In the genomic region with DNA sequence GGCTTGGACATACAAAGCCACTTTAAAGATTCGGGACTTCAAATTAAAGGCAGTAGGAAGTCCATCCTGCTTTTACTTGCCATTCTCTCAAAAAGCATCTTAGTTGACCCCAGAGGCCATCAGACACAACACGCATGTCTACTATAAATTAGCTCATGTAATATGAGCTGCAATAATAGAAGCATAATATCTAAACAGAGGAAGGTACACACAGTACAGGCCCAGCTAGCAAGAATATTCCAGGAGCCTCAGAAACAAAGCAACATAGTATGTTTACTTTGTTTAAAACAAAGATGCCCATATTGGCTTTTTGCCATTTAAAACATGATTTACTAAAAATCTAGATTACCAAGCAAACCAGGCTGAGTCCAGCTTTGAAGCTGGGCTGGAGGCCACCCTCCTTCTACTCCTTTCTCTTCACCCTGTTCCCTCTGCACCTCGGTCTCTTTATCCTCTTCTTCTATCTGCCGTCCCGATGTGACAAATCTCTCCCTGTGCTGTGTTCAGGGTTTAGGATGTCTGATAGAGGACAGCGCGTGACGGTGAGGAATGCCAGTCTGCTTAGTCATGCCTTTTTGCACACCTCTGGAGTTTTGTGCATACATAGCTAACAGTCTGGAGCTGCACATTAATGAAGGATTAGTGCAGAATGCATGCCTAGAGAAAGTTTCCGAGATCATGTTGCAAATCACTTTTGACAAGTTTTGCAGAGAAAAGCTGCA, we compare ENCODE assay signal across 10 cellular contexts. TPM values are rescaled to one million over a fixed set of nuclear protein-coding genes. Genes with fewer than 3 reads are reported as not detected.
DNase-seq lines count a peak whose midpoint lies in the region; ATAC-seq, FAIRE-seq and TF ChIP-seq lines count a peak whose summit lies in the region.
"Had no signal": no experiment of that assay in that cellular context is flagged by ENCODE, and none has a peak within 500 bp of the region (broad histone marks: within the 10 kb centered on the region; RNA-seq: fewer than 3 reads in every experiment).

No MANE protein-coding gene starts in this region.

- CTCF ChIA-PET in MCF 10A (lab: Yijun Ruan, JAX) = interaction anchor here (0.5 to 1.8 kb wide), 7 partner anchors 10 to 899 kb away, joined by 3 to 11 read pairs (median 4); no protein-coding TSS in a partner anchor

- H3K36me3 Mint-ChIP-seq in MCF 10A (ENCODE audit: insufficient read depth, unreplicated experiment) = no peaks in the 10 kb centered on the region

- intact Hi-C loops in MCF 10A (cut with micrococcal nuclease) (no loop called here), breast epithelium (cut with DNase I; ENCODE audit: low total_unique reads) (no loop called here), upper lobe of right lung (cut with DNase I) (no loop called here)

- POLR2A ChIA-PET in MCF 10A (lab: Yijun Ruan, JAX) = interaction anchor here (0.5 to 1.0 kb wide), 3 partner anchors 31 to 79 kb away, joined by 3 to 4 read pairs (median 3); no protein-coding TSS in a partner anchor

- H3K9me3 Mint-ChIP-seq in MCF 10A (ENCODE audit: unreplicated experiment) = no peaks in the 10 kb centered on the region
- H3K9me3 Mint-ChIP-seq: neural crest cell had no signal

- ATAC-seq in upper lobe of right lung = peak; percentile 38
- no peak for ATAC-seq in HG03521 (IDR thresholded peaks at IDR 0.05; ENCODE audit: unreplicated experiment)
- ATAC-seq in HG02623 (IDR thresholded peaks at IDR 0.05; ENCODE audit: unreplicated experiment) = no peak

- H3K27ac ChIP-seq in breast epithelium (no peak overlapping the region), upper lobe of right lung (no peak overlapping the region)

- H3K4me1 Mint-ChIP-seq in MCF 10A (ENCODE audit: insufficient read depth, unreplicated experiment) = peaks cover 6% of the 10 kb centered on the region

- peak overlapping the region; percentile 2 for H3K27ac Mint-ChIP-seq in MCF 10A (ENCODE audit: low read depth, unreplicated experiment)

- peak overlapping the region; percentile 8 for H3K4me3 Mint-ChIP-seq in MCF 10A (ENCODE audit: unreplicated experiment)
- H3K4me3 Mint-ChIP-seq: neural crest cell had no signal

- DNase-seq in MCF 10A (ENCODE audit: unreplicated experiment) (peak; percentile 43), breast epithelium (ENCODE audit: low spot score in 2 of 2) (no peak), bronchial epithelial cell (ENCODE audit: low read depth) (peak; percentile 77), iris pigment epithelial cell (ENCODE audit: low read depth) (peak; percentile 24), upper lobe of right lung (no peak), DMS79 (lab: John Stamatoyannopoulos, UW) (no peak)
- DNase-seq: amygdala had no signal

- H3K4me1 ChIP-seq in breast epithelium (no peaks in the 10 kb centered on the region), upper lobe of right lung (no peaks in the 10 kb centered on the region)

- H3K9me3 ChIP-seq in breast epithelium (no peaks in the 10 kb centered on the region), upper lobe of right lung (no peaks in the 10 kb centered on the region)

- H3K36me3 ChIP-seq in breast epithelium = no peaks in the 10 kb centered on the region
- no peaks in the 10 kb centered on the region for H3K36me3 ChIP-seq in bronchial epithelial cell (ENCODE audit: control insufficient read depth, insufficient read depth, low read length)
- no peaks in the 10 kb centered on the region for H3K36me3 ChIP-seq in upper lobe of right lung

- H3K4me3 ChIP-seq in breast epithelium = no peak overlapping the region
- no peak overlapping the region for H3K4me3 ChIP-seq in bronchial epithelial cell (ENCODE audit: low read depth, low read length)
- H3K4me3 ChIP-seq in upper lobe of right lung = no peak overlapping the region

- no peak for TF ChIP-seq CTCF in MCF 10A (IDR thresholded peaks at IDR 0.05; ENCODE audit: unreplicated experiment)
- TF ChIP-seq CTCF in breast epithelium (IDR thresholded peaks at IDR 0.05) = no peak
- TF ChIP-seq CTCF in bronchial epithelial cell (IDR thresholded peaks at IDR 0.05; ENCODE audit: insufficient read depth, low read length, severe bottlenecking) = no peak
- no peak for TF ChIP-seq CTCF in upper lobe of right lung (IDR thresholded peaks at IDR 0.05)

- H3K27me3 ChIP-seq in breast epithelium = no peaks in the 10 kb centered on the region
- no peaks in the 10 kb centered on the region for H3K27me3 ChIP-seq in bronchial epithelial cell (ENCODE audit: control insufficient read depth, insufficient read depth, low read length)
- no peaks in the 10 kb centered on the region for H3K27me3 ChIP-seq in upper lobe of right lung

- H3K27me3 Mint-ChIP-seq in MCF 10A (ENCODE audit: insufficient read depth, unreplicated experiment) = no peaks in the 10 kb centered on the region

- TF ChIP-seq POLR2A in breast epithelium (IDR thresholded peaks at IDR 0.05) = no peak

- peak; percentile 88 for FAIRE-seq in bronchial epithelial cell (lab: Jason Lieb, UNC)

- no TSS peak for BruUV-seq in MCF 10A (replicated peaks; lab: Mats Ljungman, UMichigan)

RNA-seq across cellular contexts. Expression of a gene that starts 28.2 kb away (rescaled TPM):
- total RNA-seq in MCF 10A (2022) (0.91 TPM in 1 of 2 replicates, not detected in the other), breast epithelium (10 to 100 TPM; 14.4 to 40.5 (median 17.9) TPM), bronchial epithelial cell (1.6 and 1.9 TPM in 2 replicates), upper lobe of right lung (21.8 TPM)

Comparison
In these comparisons a context has a peak if more than half of its experiments do, and no peak if none do; other contexts are left out.
1. DNase-seq: peak in MCF 10A (single experiment), bronchial epithelial cell (single experiment) and iris pigment epithelial cell (single experiment); none in breast epithelium (0 of 2), upper lobe of right lung (single experiment) and DMS79 (single experiment).